In genomic region chr7:23035542-23036371, GRCh38 we compare ENCODE assay signal across 6 cellular contexts. TPM values are rescaled to one million over a fixed set of nuclear protein-coding genes. Genes with fewer than 3 reads are reported as not detected.
A peak's percentile ranks its signal among the peaks of the same experiment; 100 is the strongest.
DNase-seq lines count a peak whose midpoint lies in the region; ATAC-seq, FAIRE-seq and TF ChIP-seq lines count a peak whose summit lies in the region.
"Not testable (repeated sequence)": the region's sequence is repeated elsewhere in the genome, so short reads cannot be mapped to it uniquely, and the experiment has no call there.

No MANE protein-coding gene starts in this region.

- not testable (repeated sequence) for H2AFZ ChIP-seq in GM23338; H1 (ENCODE audit: low read length)

- H3K23me2 ChIP-seq in H1 (ENCODE audit: low read depth, low read length), result not testable (repeated sequence)

- not testable (repeated sequence) for TF ChIP-seq RAD21 in H1 (IDR thresholded peaks at IDR 0.05 in 1 of 2, conservative IDR thresholded peaks at IDR 0.05 in 1 of 2; ENCODE audit: low read depth in 2 of 2, low read length in 2 of 2)

- H2BK5ac ChIP-seq in H1 (ENCODE audit: low read depth, low read length), result not testable (repeated sequence)

- not testable (repeated sequence) for H3K4me1 ChIP-seq in GM23338 (ENCODE audit: insufficient read depth); HUES6 (ENCODE audit: control insufficient read depth, insufficient read depth, low read length); NT2/D1 (ENCODE audit: insufficient read depth, insufficient read length); H1 (replicated peaks in 1 of 4; ENCODE audit: control insufficient read depth in 3 of 4, insufficient read depth in 4 of 4, low read length in 3 of 4)

- not testable (repeated sequence) for ATAC-seq in GM23338

- 83% methylated on average over 19 of the region's 34 CpGs; no CpG with 5 or more reads in 1 of the 2 experiments for WGBS in H1 (ENCODE audit: extremely low coverage in 1 of 2, insufficient coverage in 1 of 2, insufficient read length in 1 of 2, insufficient replicate concordance in 2 of 2, low coverage in 1 of 2, low lambda C conversion rate in 2 of 2, missing lambda C conversion rate in 1 of 2), 2 experiments

- peak overlapping the region; percentile 70; the same call in 1 of the 2 replicates for H3K27ac Mint-ChIP-seq in GM23338
- not testable (repeated sequence) for H3K27ac Mint-ChIP-seq in mesothelial cell of epicardium

- not testable (repeated sequence) for H3K27me3 Mint-ChIP-seq in GM23338 (ENCODE audit: insufficient read depth, low read depth, poor library complexity); mesothelial cell of epicardium (ENCODE audit: low read depth)

- H3K4me3 Mint-ChIP-seq in GM23338, result not testable (repeated sequence)
- peak overlapping the region; percentile 17 for H3K4me3 Mint-ChIP-seq in mesothelial cell of epicardium

- H3K9me3 ChIP-seq in HUES6 (ENCODE audit: control insufficient read depth, insufficient read depth, low read depth, low read length); H1 (ENCODE audit: insufficient read depth in 2 of 2, low read depth in 1 of 2, low read length in 1 of 2): not testable (repeated sequence)
- peaks cover 11% of the 10 kb centered on the region; the same call in 1 of the 2 replicates for H3K9me3 ChIP-seq in NT2/D1 (ENCODE audit: insufficient read depth, low read length)

- H3K36me3 ChIP-seq in GM23338 (ENCODE audit: insufficient read depth); HUES6 (ENCODE audit: control insufficient read depth, insufficient read depth, low read length); NT2/D1 (ENCODE audit: insufficient read depth, insufficient read length, low read length); H1 (ENCODE audit: control insufficient read depth in 2 of 4, insufficient read depth in 4 of 4, low read length in 3 of 4): not testable (repeated sequence)

- TF ChIP-seq EP300 in H1 (IDR thresholded peaks at IDR 0.05; ENCODE audit: borderline replicate concordance in 1 of 2, low read depth in 2 of 2, low read length in 2 of 2), result not testable (repeated sequence)

- FAIRE-seq in H1 (lab: Jason Lieb, UNC), result not testable (repeated sequence)

- H3K4me3 ChIP-seq in GM23338 (peak overlapping the region; percentile 39; the same call in 1 of the 2 replicates), HUES6 (ENCODE audit: low read depth, low read length) (peak overlapping the region; percentile 39; the same call in 1 of the 2 replicates), NT2/D1 (ENCODE audit: insufficient read length, low read depth) (peak overlapping the region; percentile 26)
- not testable (repeated sequence) for H3K4me3 ChIP-seq in H1 (ENCODE audit: extremely low read depth in 1 of 4, insufficient read depth in 2 of 4, low read depth in 3 of 4, low read length in 4 of 4)

- not testable (repeated sequence) for H3K4me1 Mint-ChIP-seq in GM23338, mesothelial cell of epicardium

- DNase-seq in GM23338 (ENCODE audit: low spot score); NT2/D1 (ENCODE audit: low read depth, low spot score); H1 (ENCODE audit: low read depth in 1 of 2, low spot score in 2 of 2); mesothelial cell of epicardium (ENCODE audit: low spot score in 2 of 2, unreplicated experiment in 2 of 2): not testable (repeated sequence)

- H3K4me2 ChIP-seq in GM23338, result peak overlapping the region; percentile 57; the same call in 1 of the 2 replicates
- peak overlapping the region in 1 of 2 experiments; percentile 34; a peak in 1 of 4 replicates for H3K4me2 ChIP-seq in H1 (ENCODE audit: insufficient read depth in 1 of 2, low read depth in 2 of 2, low read length in 2 of 2)

- H2BK15ac ChIP-seq in H1 (ENCODE audit: low read length), result not testable (repeated sequence)

- H3K27ac ChIP-seq in GM23338 (ENCODE audit: low read depth) (0 out of 2 replicates have a peak overlapping the region, but pooled peaks have one; percentile 39), VCaP (peak overlapping the region; percentile 51)
- not testable (repeated sequence) for H3K27ac ChIP-seq in HUES6 (ENCODE audit: low read depth, low read length); H1 (ENCODE audit: low read depth, low read length)

- not testable (repeated sequence) for TF ChIP-seq POLR2A in H1 (IDR thresholded peaks at IDR 0.05; ENCODE audit: control extremely low read depth in 1 of 2, low read depth in 2 of 2, low read length in 2 of 2)

- H3K14ac ChIP-seq in H1 (ENCODE audit: insufficient read length), result not testable (repeated sequence)

- POLR2A ChIA-PET in H1 (lab: Charles Lee; ENCODE audit: partially characterized antibody), result interaction anchor here (1.4 kb wide), 1 partner anchor 9 kb away, joined by 6 read pairs; no protein-coding TSS in a partner anchor

- H3K79me1 ChIP-seq in H1 (ENCODE audit: low read depth, low read length), result not testable (repeated sequence)

- H3K9me3 Mint-ChIP-seq in GM23338, mesothelial cell of epicardium: not testable (repeated sequence)

- not testable (repeated sequence) for H4K8ac ChIP-seq in H1 (ENCODE audit: extremely low read depth, insufficient read depth, low read length)

- not testable (repeated sequence) for H2BK12ac ChIP-seq in H1 (ENCODE audit: low read depth, low read length)

- TF ChIP-seq CTCF in GM23338 (conservative IDR thresholded peaks at IDR 0.05; ENCODE audit: low read depth in 2 of 2); VCaP (conservative IDR thresholded peaks at IDR 0.05); H1 (IDR thresholded peaks at IDR 0.05; ENCODE audit: control extremely low read depth in 1 of 3, insufficient read depth in 1 of 3, low read depth in 1 of 3, low read length in 3 of 3); mesothelial cell of epicardium (IDR thresholded peaks at IDR 0.05; ENCODE audit: unreplicated experiment): not testable (repeated sequence)

- H2BK120ac ChIP-seq in H1 (replicated peaks; ENCODE audit: low read depth, low read length), result not testable (repeated sequence)

- H3K79me2 ChIP-seq in GM23338 (replicated peaks; ENCODE audit: insufficient read depth); H1 (ENCODE audit: control insufficient read depth in 1 of 2, insufficient read depth in 2 of 2, low read length in 2 of 2): not testable (repeated sequence)

- H4K5ac ChIP-seq in H1 (ENCODE audit: insufficient read length, low read depth, low read length), result not testable (repeated sequence)

- H3K56ac ChIP-seq in H1 (replicated peaks; ENCODE audit: insufficient read length, low read depth, low read length), result not testable (repeated sequence)

- H3K9ac ChIP-seq in HUES6 (ENCODE audit: low read length), result peak overlapping the region; percentile 70
- not testable (repeated sequence) for H3K9ac ChIP-seq in NT2/D1 (ENCODE audit: insufficient read length, low read depth); H1 (replicated peaks in 1 of 4; ENCODE audit: extremely low read depth in 1 of 4, low read depth in 3 of 4, low read length in 3 of 4)

- H3F3A ChIP-seq in GM23338 (replicated peaks; ENCODE audit: low read depth), result not testable (repeated sequence)

- H3K27me3 ChIP-seq in GM23338 (ENCODE audit: insufficient read depth); HUES6 (ENCODE audit: control insufficient read depth, insufficient read depth, low read length); NT2/D1 (ENCODE audit: insufficient read depth, insufficient read length); H1 (replicated peaks in 1 of 4; ENCODE audit: control insufficient read depth in 3 of 4, extremely low read depth in 1 of 4, insufficient read depth in 3 of 4, low read length in 3 of 4): not testable (repeated sequence)

- H2AK5ac ChIP-seq in H1 (ENCODE audit: low read depth, low read length), result not testable (repeated sequence)

- not testable (repeated sequence) for H3K9me2 ChIP-seq in GM23338 (ENCODE audit: insufficient read depth)

- CTCF ChIA-PET in H1 (lab: Charles Lee; ENCODE audit: partially characterized antibody), result not testable (repeated sequence)

- not testable (repeated sequence) for H2BK20ac ChIP-seq in H1 (ENCODE audit: low read length)

- not testable (repeated sequence) for H3K4ac ChIP-seq in H1 (replicated peaks; ENCODE audit: insufficient read length, low read depth, low read length)

- H3K36me3 Mint-ChIP-seq in GM23338 (ENCODE audit: low read depth); mesothelial cell of epicardium: not testable (repeated sequence)

- not testable (repeated sequence) for H4K20me1 ChIP-seq in GM23338 (replicated peaks; ENCODE audit: insufficient read depth); H1 (replicated peaks in 1 of 2; ENCODE audit: control insufficient read depth in 1 of 2, insufficient read depth in 2 of 2, low read length in 2 of 2)

- H3K18ac ChIP-seq in H1 (ENCODE audit: extremely low read depth, low read length), result not testable (repeated sequence)

- H3K23ac ChIP-seq in H1 (ENCODE audit: insufficient read length), result not testable (repeated sequence)

- not testable (repeated sequence) for H4K91ac ChIP-seq in H1 (replicated peaks; ENCODE audit: insufficient read length, low read length)

TF ChIP-seq in H1, 55 proteins besides CTCF, POLR2A, EP300 and RAD21:
- TF ChIP-seq NANOG (IDR thresholded peaks at IDR 0.05; ENCODE audit: insufficient read depth, low read depth, low read length, poor library complexity, severe bottlenecking), result peak; percentile 28

RNA-seq across cellular contexts. Expression of gene HYCC1, which starts 21.8 kb away (rescaled TPM):
- total RNA-seq in GM23338 (2014; rRNA removed; shearing (Covaris generic)), result 175 and 181 TPM in 2 replicates
- polyA plus RNA-seq in GM23338 (2016; fragmentation: Nextera tagmentation; extraction: Ambion mirVana), result 42.4 and 55.4 TPM in 2 replicates
- 142 and 147 TPM in 2 replicates for total RNA-seq in H1 (2021; fragmentation: NEBNext Ultra II Directional; extraction: Animal tissue kit (Norgen Biotek cat#: 25700))
- polyA plus RNA-seq in H1 (2011; rRNA removed), result 20.2 and 23.8 TPM in 2 replicates
- polyA plus RNA-seq in H1 (2011; cell fraction: cytosol; rRNA removed), result 47.7 TPM
- 26.4 TPM for polyA plus RNA-seq in H1 (2011; cell fraction: nucleus; rRNA removed)
- 34.4 to 57.3 TPM (median 50.0 TPM) in 4 replicates for polyA plus RNA-seq in H1 (2012, experiment 1 of 2)
- 3.4 TPM for polyA plus RNA-seq in H1 (2012, experiment 2 of 2)
- polyA plus RNA-seq in H1 (2013, experiment 1 of 2), result 144 TPM
- polyA plus RNA-seq in H1 (2013, experiment 2 of 2), result 155 TPM
- 48.0 and 67.9 TPM in 2 replicates for polyA minus RNA-seq in H1 (2011; rRNA and poly(A)+ RNA removed)
- 29.4 TPM for polyA minus RNA-seq in H1 (2011; cell fraction: cytosol; rRNA and poly(A)+ RNA removed)
- polyA minus RNA-seq in H1 (2011; cell fraction: nucleus; rRNA and poly(A)+ RNA removed), result 64.8 TPM
- total RNA-seq in mesothelial cell of epicardium, result 19.4 to 22.7 TPM (median 20.3 TPM) in 3 replicates
